Comparison of ENCODE assay signal across 9 cellular contexts in genomic region chr21:18499761-18500376, GRCh38.
DNase-seq lines count a peak whose midpoint lies in the region; ATAC-seq and TF ChIP-seq lines count a peak whose summit lies in the region.
"Had no signal": no experiment of that assay in that cellular context is flagged by ENCODE, and none has a peak within 500 bp of the region (broad histone marks: within the 10 kb centered on the region; RNA-seq: fewer than 3 reads in every experiment).

No MANE protein-coding gene starts in this region.

- no peak overlapping the region for H2AK5ac ChIP-seq in mesendoderm (ENCODE audit: low read length)

- POLR2A ChIA-PET in PC-9 (lab: Charles Lee; ENCODE audit: unreplicated experiment): no interaction called here

- no peak overlapping the region for H2BK15ac ChIP-seq in mesendoderm (replicated peaks; ENCODE audit: low read depth)

- H3K4me3 ChIP-seq in HFF-Myc (replicated peaks; ENCODE audit: low read depth, low read length) (no peak overlapping the region), PC-9 (no peak overlapping the region), mesendoderm (ENCODE audit: low read length) (no peak overlapping the region)
- no peak overlapping the region for H3K4me3 ChIP-seq in effector memory CD4-positive, alpha-beta T cell (ENCODE audit: insufficient read depth, low read depth, low read length, poor library complexity, severe bottlenecking)

- no peaks in the 10 kb centered on the region for H3K36me3 ChIP-seq in PC-9 (ENCODE audit: low read depth)
- H3K36me3 ChIP-seq in mesendoderm (ENCODE audit: control insufficient read depth, insufficient read depth, low read length): no peaks in the 10 kb centered on the region
- no peaks in the 10 kb centered on the region for H3K36me3 ChIP-seq in effector memory CD4-positive, alpha-beta T cell (ENCODE audit: control insufficient read depth, insufficient read depth, low read length)
- H3K36me3 ChIP-seq: neutrophil had no signal

- BruUV-seq in PC-9 (replicated peaks; lab: Mats Ljungman, UMichigan): no TSS peak

- H3K9ac ChIP-seq in mesendoderm (ENCODE audit: low read length): no peak overlapping the region

- no peak overlapping the region for H2BK5ac ChIP-seq in mesendoderm (ENCODE audit: low read length)

- H3K79me1 ChIP-seq in mesendoderm (ENCODE audit: low read length): no peaks in the 10 kb centered on the region

- H3K4me1 Mint-ChIP-seq in chondrocyte (ENCODE audit: low read depth): peaks cover 3% of the 10 kb centered on the region

- no peak overlapping the region for H3K18ac ChIP-seq in mesendoderm (ENCODE audit: low read length)

- H3K56ac ChIP-seq in mesendoderm (ENCODE audit: low read length): no peak overlapping the region

- H3K27ac ChIP-seq in PC-9 (no peak overlapping the region), mesendoderm (ENCODE audit: low read depth, low read length) (no peak overlapping the region)
- no peak overlapping the region for H3K27ac ChIP-seq in effector memory CD4-positive, alpha-beta T cell (ENCODE audit: insufficient read depth, low read length, poor library complexity, severe bottlenecking)
- H3K27ac ChIP-seq: neutrophil had no signal

- DNase-seq in D341Med (ENCODE audit: low spot score): peak; percentile 21
- peak; percentile 4 for DNase-seq in HFF-Myc (ENCODE audit: extremely low read depth, low read depth)
- DNase-seq in PC-9: peak in 1 of 2 experiments; percentile 4
- DNase-seq in chondrocyte (ENCODE audit: low spot score): no peak
- DNase-seq in mesendoderm: peak; percentile 44
- DNase-seq in effector memory CD4-positive, alpha-beta T cell: no peak
- no peak for DNase-seq in SHP77 (lab: John Stamatoyannopoulos, UW)

- TF ChIP-seq CTCF in HFF-Myc (IDR thresholded peaks at IDR 0.05; ENCODE audit: low read depth, low read length, missing control alignments) (peak; percentile 37), PC-9 (conservative IDR thresholded peaks at IDR 0.05) (peak; percentile 81), chondrocyte (IDR thresholded peaks at IDR 0.05) (peak; percentile 100)

- H3K4me1 ChIP-seq in PC-9 (replicated peaks; ENCODE audit: insufficient read depth) (no peaks in the 10 kb centered on the region), mesendoderm (ENCODE audit: control insufficient read depth, low read depth, low read length) (no peaks in the 10 kb centered on the region)
- no peaks in the 10 kb centered on the region for H3K4me1 ChIP-seq in effector memory CD4-positive, alpha-beta T cell (ENCODE audit: control insufficient read depth, insufficient read depth, low read length, poor library complexity, severe bottlenecking)

- H3K27me3 ChIP-seq in PC-9 (ENCODE audit: insufficient read depth, low read depth) (no peaks in the 10 kb centered on the region), mesendoderm (ENCODE audit: insufficient read depth, low read length, poor library complexity) (no peaks in the 10 kb centered on the region)
- no peaks in the 10 kb centered on the region for H3K27me3 ChIP-seq in effector memory CD4-positive, alpha-beta T cell (replicated peaks; ENCODE audit: control insufficient read depth, insufficient read depth, low read length, poor library complexity, severe bottlenecking)
- H3K27me3 ChIP-seq: neutrophil had no signal

- no peak for ATAC-seq in HG03378 (IDR thresholded peaks at IDR 0.05; ENCODE audit: unreplicated experiment)

- H3K79me2 ChIP-seq in PC-9 (ENCODE audit: low read depth) (no peaks in the 10 kb centered on the region), mesendoderm (ENCODE audit: control insufficient read depth, insufficient read depth, low read length) (no peaks in the 10 kb centered on the region)

- H2AFZ ChIP-seq in PC-9: no peak overlapping the region

- H3K9me3 Mint-ChIP-seq in chondrocyte (ENCODE audit: low read depth): peaks cover 13% of the 10 kb centered on the region

- no CpG with 5 or more reads among the region's 4 CpGs for WGBS in mesendoderm (ENCODE audit: extremely low coverage, insufficient coverage, low lambda C conversion rate)

- no peak overlapping the region for H4K5ac ChIP-seq in mesendoderm (ENCODE audit: low read length)

- H3K4me3 Mint-ChIP-seq in chondrocyte (ENCODE audit: unreplicated experiment): no peak overlapping the region

- CTCF ChIA-PET in PC-9 (lab: Charles Lee): no interaction called here

- intact Hi-C loops in PC-9 (cut with micrococcal nuclease; ENCODE audit: unreplicated experiment): no loop called here

- no peaks in the 10 kb centered on the region for H3F3A ChIP-seq in PC-9 (ENCODE audit: insufficient read depth, low read depth)

- no peaks in the 10 kb centered on the region for H3K9me2 ChIP-seq in PC-9 (ENCODE audit: insufficient read depth)

- H3K36me3 Mint-ChIP-seq in chondrocyte (ENCODE audit: low read depth): peaks cover 2% of the 10 kb centered on the region

- no peak overlapping the region for H3K27ac Mint-ChIP-seq in chondrocyte (ENCODE audit: unreplicated experiment)

- H3K4me2 ChIP-seq in PC-9 (no peak overlapping the region), mesendoderm (ENCODE audit: low read length) (no peak overlapping the region)

- H3K9me3 ChIP-seq in PC-9 (ENCODE audit: insufficient read depth, low read depth): no peaks in the 10 kb centered on the region
- H3K9me3 ChIP-seq in effector memory CD4-positive, alpha-beta T cell (ENCODE audit: control insufficient read depth, low read length): no peaks in the 10 kb centered on the region
- H3K9me3 ChIP-seq: neutrophil had no signal

- no peaks in the 10 kb centered on the region for H4K20me1 ChIP-seq in PC-9 (ENCODE audit: insufficient read depth)

- H2BK120ac ChIP-seq in mesendoderm (ENCODE audit: low read depth, low read length): no peak overlapping the region

- H3K23ac ChIP-seq in mesendoderm (ENCODE audit: low read length): no peak overlapping the region

- no peaks in the 10 kb centered on the region for H3K27me3 Mint-ChIP-seq in chondrocyte (ENCODE audit: low read depth)

- H3K4ac ChIP-seq in mesendoderm (ENCODE audit: low read depth, low read length): no peak overlapping the region

- no peak overlapping the region for H4K8ac ChIP-seq in mesendoderm (ENCODE audit: low read depth, low read length)

Comparison
In these comparisons a context has a peak if more than half of its experiments do, and no peak if none do; other contexts are left out.
1. DNase-seq: peak in D341Med (single experiment), HFF-Myc (single experiment) and mesendoderm (single experiment); none in chondrocyte (single experiment), effector memory CD4-positive, alpha-beta T cell (0 of 3) and SHP77 (0 of 2).
2. CTCF ChIP-seq: peak in every context shown above with its lines; median percentile 100 in chondrocyte; 81 in PC-9; 37 in HFF-Myc.